Comparison of ENCODE assay signal across 9 cellular contexts in genomic region chr20:33666293-33667244, GRCh38. TPM values are rescaled to one million over a fixed set of nuclear protein-coding genes. Genes with fewer than 3 reads are reported as not detected.
DNase-seq lines count a peak whose midpoint lies in the region; ATAC-seq, FAIRE-seq and TF ChIP-seq lines count a peak whose summit lies in the region.
"Had no signal": no experiment of that assay in that cellular context is flagged by ENCODE, and none has a peak within 500 bp of the region (broad histone marks: within the 10 kb centered on the region; RNA-seq: fewer than 3 reads in every experiment).

Gene ACTL10 (plus strand): TSS chr20:33666943. CDS start chr20:33667498, 555 bp downstream.

- CTCF ChIA-PET in activated CD8-positive, alpha-beta memory T cell treated with anti-CD3 and anti-CD28 coated beads, Interleukin-2, amount 10 ng/mL, durations not matched to agents 7 days and 5 days (lab: Charles Lee): interaction anchor here (0.6 to 7.5 kb wide), 22 partner anchors 9 to 1245 kb away, joined by 3 to 106 read pairs (median 10); partner anchors contain the start of genes CBFA2T2, E2F1, PXMP4 and SNTA1
- CTCF ChIA-PET in H1 (lab: Charles Lee; ENCODE audit: partially characterized antibody): interaction anchor here (0.6 to 4.3 kb wide), 12 partner anchors 10 to 1575 kb away, joined by 3 to 38 read pairs (median 5); partner anchors contain the start of gene ZNF341

- H3K56ac ChIP-seq in H1 (replicated peaks; ENCODE audit: insufficient read length, low read depth, low read length): no peak within 1 kb of the TSS

- WGBS in H1 (ENCODE audit: extremely low coverage in 1 of 2, insufficient coverage in 1 of 2, insufficient read length in 1 of 2, insufficient replicate concordance in 2 of 2, low coverage in 1 of 2, low lambda C conversion rate in 2 of 2, missing lambda C conversion rate in 1 of 2), 2 experiments: 47% methylated on average over 26 of the region's 50 CpGs; no CpG with 5 or more reads in 1 of the 2 experiments

- H3K36me3 ChIP-seq in H1 (ENCODE audit: control insufficient read depth in 2 of 4, insufficient read depth in 4 of 4, low read length in 3 of 4): peaks cover 2 to 10% (median 6%) of the 10 kb centered on the region in 4 experiments; a peak in 3 of 8 replicates

- POLR2A ChIA-PET in H1 (lab: Charles Lee; ENCODE audit: partially characterized antibody): interaction anchor here (0.9 to 17.9 kb wide), 10 partner anchors 12 to 266 kb away, joined by 3 to 245 read pairs (median 5); partner anchors contain the start of genes CDK5RAP1, NECAB3, PXMP4 and ZNF341

- H3K4me1 ChIP-seq in H1 (replicated peaks in 1 of 4; ENCODE audit: control insufficient read depth in 3 of 4, insufficient read depth in 4 of 4, low read length in 3 of 4): peaks cover 0 to 18% (median 11%) of the 10 kb centered on the region in 4 experiments; a peak in 4 of 7 replicates

- H3K9ac ChIP-seq in H1 (replicated peaks in 1 of 4; ENCODE audit: extremely low read depth in 1 of 4, low read depth in 3 of 4, low read length in 3 of 4): no peak within 1 kb of the TSS; a peak in 2 of 7 replicates

- H3K36me3 Mint-ChIP-seq in activated CD8-positive, alpha-beta memory T cell treated with anti-CD3 and anti-CD28 coated beads, Interleukin-2, amount 10 ng/mL, durations not matched to agents 7 days and 5 days: peaks cover 2% of the 10 kb centered on the region

- H4K20me1 ChIP-seq in H1 (replicated peaks in 1 of 2; ENCODE audit: control insufficient read depth in 1 of 2, insufficient read depth in 2 of 2, low read length in 2 of 2): peaks cover 0 to 9% of the 10 kb centered on the region in 2 experiments

- peaks cover 0 to 5% of the 10 kb centered on the region in 2 experiments; a peak in 1 of 4 replicates for H3K9me3 ChIP-seq in H1 (ENCODE audit: insufficient read depth in 2 of 2, low read depth in 1 of 2, low read length in 1 of 2)

- peaks cover 0 to 10% (median 3%) of the 10 kb centered on the region in 4 experiments; a peak in 3 of 7 replicates for H3K27me3 ChIP-seq in H1 (replicated peaks in 1 of 4; ENCODE audit: control insufficient read depth in 3 of 4, extremely low read depth in 1 of 4, insufficient read depth in 3 of 4, low read length in 3 of 4)

- no peak within 1 kb of the TSS for H2AFZ ChIP-seq in H1 (ENCODE audit: low read length)

- H3K27ac ChIP-seq in H1 (ENCODE audit: low read depth, low read length): no peak within 1 kb of the TSS

- peak within 1 kb of the TSS; percentile 92 for H3K27ac Mint-ChIP-seq in activated CD8-positive, alpha-beta memory T cell treated with anti-CD3 and anti-CD28 coated beads, Interleukin-2, amount 10 ng/mL, durations not matched to agents 7 days and 5 days

- H2BK120ac ChIP-seq in H1 (replicated peaks; ENCODE audit: low read depth, low read length): no peak within 1 kb of the TSS

- 0 out of 2 replicates have a peak within 1 kb of the TSS, but pooled peaks have one; percentile 61 for H2BK15ac ChIP-seq in H1 (ENCODE audit: low read length)

- no peaks in the 10 kb centered on the region for H3K79me2 ChIP-seq in H1 (ENCODE audit: control insufficient read depth in 1 of 2, insufficient read depth in 2 of 2, low read length in 2 of 2)

- H4K91ac ChIP-seq in H1 (replicated peaks; ENCODE audit: insufficient read length, low read length): peak within 1 kb of the TSS; percentile 63

- peak within 1 kb of the TSS; percentile 60; the same call in 1 of the 2 replicates for H2BK12ac ChIP-seq in H1 (ENCODE audit: low read depth, low read length)

- H3K4ac ChIP-seq in H1 (replicated peaks; ENCODE audit: insufficient read length, low read depth, low read length): no peak within 1 kb of the TSS

- peak within 1 kb of the TSS; percentile 68 to 70 for H3K4me2 ChIP-seq in H1 (ENCODE audit: insufficient read depth in 1 of 2, low read depth in 2 of 2, low read length in 2 of 2)

- peaks cover 45% of the 10 kb centered on the region for H3K4me1 Mint-ChIP-seq in activated CD8-positive, alpha-beta memory T cell treated with anti-CD3 and anti-CD28 coated beads, Interleukin-2, amount 10 ng/mL, durations not matched to agents 7 days and 5 days

- H3K9me3 Mint-ChIP-seq in activated CD8-positive, alpha-beta memory T cell treated with anti-CD3 and anti-CD28 coated beads, Interleukin-2, amount 10 ng/mL, durations not matched to agents 7 days and 5 days (ENCODE audit: low read depth): no peaks in the 10 kb centered on the region

- in situ Hi-C loops in GM18951 (cut with MboI; ENCODE audit: low sequenced_read_pairs, unreplicated experiment): loop anchor here (10.0 kb wide), 1 partner anchor 212 kb away; no protein-coding TSS in a partner anchor

- H3K79me1 ChIP-seq in H1 (ENCODE audit: low read depth, low read length): no peaks in the 10 kb centered on the region; the same call in 1 of the 2 replicates

- H3K23ac ChIP-seq in H1 (ENCODE audit: insufficient read length): no peak within 1 kb of the TSS

- no peak for FAIRE-seq in H1 (lab: Jason Lieb, UNC)

- TF ChIP-seq EP300 in H1 (IDR thresholded peaks at IDR 0.05; ENCODE audit: borderline replicate concordance in 1 of 2, low read depth in 2 of 2, low read length in 2 of 2): no peak

- H3K23me2 ChIP-seq in H1 (ENCODE audit: low read depth, low read length): peaks cover 25% of the 10 kb centered on the region; the same call in 1 of the 2 replicates

- TF ChIP-seq CTCF in H1 (IDR thresholded peaks at IDR 0.05; ENCODE audit: control extremely low read depth in 1 of 3, insufficient read depth in 1 of 3, low read depth in 1 of 3, low read length in 3 of 3): peak in 1 of 3 experiments; percentile 6; a peak in 1 of 4 replicates

- TF ChIP-seq RAD21 in H1 (IDR thresholded peaks at IDR 0.05 in 1 of 2, conservative IDR thresholded peaks at IDR 0.05 in 1 of 2; ENCODE audit: low read depth in 2 of 2, low read length in 2 of 2): no peak

- peak within 1 kb of the TSS; percentile 89 for H3K4me3 Mint-ChIP-seq in activated CD8-positive, alpha-beta memory T cell treated with anti-CD3 and anti-CD28 coated beads, Interleukin-2, amount 10 ng/mL, durations not matched to agents 7 days and 5 days

- peak within 1 kb of the TSS; percentile 19; the same call in 1 of the 2 replicates for H3K18ac ChIP-seq in H1 (ENCODE audit: extremely low read depth, low read length)

- H3K14ac ChIP-seq in H1 (ENCODE audit: insufficient read length): no peak within 1 kb of the TSS

- peak within 1 kb of the TSS; percentile 31; the same call in 1 of the 2 replicates for H4K8ac ChIP-seq in H1 (ENCODE audit: extremely low read depth, insufficient read depth, low read length)

- no peak within 1 kb of the TSS for H2BK20ac ChIP-seq in H1 (ENCODE audit: low read length)

- H2AK5ac ChIP-seq in H1 (ENCODE audit: low read depth, low read length): peak within 1 kb of the TSS; percentile 34; the same call in 1 of the 2 replicates

- H2BK5ac ChIP-seq in H1 (ENCODE audit: low read depth, low read length): peak within 1 kb of the TSS; percentile 66

- peak; percentile 96 for DNase-seq in AG20443 (ENCODE audit: low spot score)
- peak; percentile 99 for DNase-seq in NCI-H82 (lab: John Stamatoyannopoulos, UW)
- DNase-seq in activated CD8-positive, alpha-beta memory T cell treated with anti-CD3 and anti-CD28 coated beads, Interleukin-2, amount 10 ng/mL, durations not matched to agents 7 days and 5 days: peak; percentile 94
- peak; percentile 70 to 79 for DNase-seq in H1 (ENCODE audit: low read depth in 1 of 2, low spot score in 2 of 2)
- peak; percentile 98 for DNase-seq in medulla oblongata (ENCODE audit: extremely low spot score)
- peak; percentile 72 to 84 (median 80) for DNase-seq in stimulated activated CD4-positive, alpha-beta T cell treated with anti-CD3 and anti-CD28 coated beads, TNF-alpha, amount 100 ng/mL, for 48 hours (ENCODE audit: low read depth in 3 of 3)

- peak within 1 kb of the TSS; percentile 27 to 56 (median 30) for H3K4me3 ChIP-seq in H1 (ENCODE audit: extremely low read depth in 1 of 4, insufficient read depth in 2 of 4, low read depth in 3 of 4, low read length in 4 of 4)

- TF ChIP-seq POLR2A in GM18951 (IDR thresholded peaks at IDR 0.05; ENCODE audit: extremely low read depth, insufficient read depth, insufficient read length) (peak; percentile 90), H1 (IDR thresholded peaks at IDR 0.05; ENCODE audit: control extremely low read depth in 1 of 2, low read depth in 2 of 2, low read length in 2 of 2) (peak in 1 of 2 experiments; percentile 37; a peak in 1 of 3 replicates)

- ATAC-seq in HG03280 (IDR thresholded peaks at IDR 0.05; ENCODE audit: unreplicated experiment): peak; percentile 62
- peak; percentile 68 for ATAC-seq in activated CD8-positive, alpha-beta memory T cell treated with anti-CD3 and anti-CD28 coated beads, Interleukin-2, amount 10 ng/mL, durations not matched to agents 7 days and 5 days

- H3K27me3 Mint-ChIP-seq in activated CD8-positive, alpha-beta memory T cell treated with anti-CD3 and anti-CD28 coated beads, Interleukin-2, amount 10 ng/mL, durations not matched to agents 7 days and 5 days: no peaks in the 10 kb centered on the region

- no peak within 1 kb of the TSS for H4K5ac ChIP-seq in H1 (ENCODE audit: insufficient read length, low read depth, low read length)

TF ChIP-seq in H1, 55 proteins besides CTCF, POLR2A, EP300 and RAD21:
- TF ChIP-seq TAF1 (IDR thresholded peaks at IDR 0.05; ENCODE audit: low read depth, low read length): peak; percentile 84
- peak; percentile 85 for TF ChIP-seq TBP (IDR thresholded peaks at IDR 0.05; ENCODE audit: low read depth, low read length)
- TF ChIP-seq POLR2AphosphoS5 (IDR thresholded peaks at IDR 0.05; ENCODE audit: low read depth, low read length): peak; percentile 52; the same call in 1 of the 2 replicates
- TF ChIP-seq JUN (IDR thresholded peaks at IDR 0.05; ENCODE audit: low read depth, low read length): no peak
- no peak for TF ChIP-seq TEAD4 (IDR thresholded peaks at IDR 0.05; ENCODE audit: low read depth, low read length)
- 0 out of 2 replicates have a peak, but pooled peaks have one; percentile 67 for TF ChIP-seq RBBP5 (IDR thresholded peaks at IDR 0.05; ENCODE audit: borderline replicate concordance, low read depth, low read length)
- TF ChIP-seq KDM1A (IDR thresholded peaks at IDR 0.05; ENCODE audit: borderline replicate concordance, low read length): no peak

RNA-seq across cellular contexts. Expression of gene ACTL10, which starts in this region (rescaled TPM):
- total RNA-seq in activated CD8-positive, alpha-beta memory T cell treated with anti-CD3 and anti-CD28 coated beads, Interleukin-2, amount 10 ng/mL, durations not matched to agents 7 days and 5 days: 1 to 10 TPM; 3.7 to 3.9 TPM
- total RNA-seq in H1 (2021; fragmentation: NEBNext Ultra II Directional; extraction: Animal tissue kit (Norgen Biotek cat#: 25700)): not detected in 2 replicates
- 0.20 and 0.26 TPM in 2 replicates for polyA plus RNA-seq in H1 (2011; rRNA removed)
- polyA plus RNA-seq in H1 (2011; cell fraction: cytosol; rRNA removed): 0.25 TPM
- polyA plus RNA-seq in H1 (2011; cell fraction: nucleus; rRNA removed): 0.33 TPM
- 0.11 to 0.18 TPM (median 0.12 TPM) in 3 of 4 replicates, not detected in the other for polyA plus RNA-seq in H1 (2012, experiment 1 of 2)
- 0.30 TPM for polyA plus RNA-seq in H1 (2012, experiment 2 of 2)
- 0.08 TPM for polyA plus RNA-seq in H1 (2013, experiment 1 of 2)
- 0.04 TPM for polyA plus RNA-seq in H1 (2013, experiment 2 of 2)
- 0.07 and 0.09 TPM in 2 replicates for polyA minus RNA-seq in H1 (2011; rRNA and poly(A)+ RNA removed)
- not detected for polyA minus RNA-seq in H1 (2011; cell fraction: cytosol; rRNA and poly(A)+ RNA removed)
- 1.7 TPM for polyA minus RNA-seq in H1 (2011; cell fraction: nucleus; rRNA and poly(A)+ RNA removed)
- total RNA-seq: NCI-H460 had no signal
